15 cellular contexts compared by ENCODE assay signal in genomic region chr11:134215836-134216235, GRCh38. TPM values are rescaled to one million over a fixed set of nuclear protein-coding genes. Genes with fewer than 3 reads are reported as not detected.
DNase-seq lines count a peak whose midpoint lies in the region; ATAC-seq and TF ChIP-seq lines count a peak whose summit lies in the region.
"Had no signal": no experiment of that assay in that cellular context is flagged by ENCODE, and none has a peak within 500 bp of the region (broad histone marks: within the 10 kb centered on the region; RNA-seq: fewer than 3 reads in every experiment).

No MANE protein-coding gene starts in this region.

- H3K9me3 ChIP-seq in Loucy (ENCODE audit: insufficient read depth, low read depth, low read length), result no peaks in the 10 kb centered on the region
- H3K9me3 ChIP-seq: A549, BLaER1, Caco-2 had no signal

- H3K27ac ChIP-seq in dorsolateral prefrontal cortex, result peak overlapping the region in 30 of 59 donors; percentile 3 to 69 (median 38)
- H3K27ac ChIP-seq: A549, BLaER1, GM23248 had no signal

- H3K4me2 ChIP-seq in Loucy (ENCODE audit: low read depth, low read length, poor library complexity, severe bottlenecking), result peak overlapping the region; percentile 55
- H3K4me2 ChIP-seq: A549, BLaER1 had no signal

- peaks cover 54% of the 10 kb centered on the region for H3K4me1 ChIP-seq in Loucy (ENCODE audit: insufficient read depth, low read length, poor library complexity, severe bottlenecking)
- H3K4me1 ChIP-seq: A549, Caco-2 had no signal

- H3K4me3 ChIP-seq in Loucy (ENCODE audit: low read length, poor library complexity, severe bottlenecking) (peak overlapping the region; percentile 38), dorsolateral prefrontal cortex (peak overlapping the region in 22 of 59 donors; percentile 2 to 40 (median 22))
- H3K4me3 ChIP-seq: A549, BLaER1, GM23248 had no signal

- no peaks in the 10 kb centered on the region for H3K27me3 ChIP-seq in Loucy (ENCODE audit: insufficient read depth, low read length, poor library complexity, severe bottlenecking)
- H3K27me3 ChIP-seq in dorsolateral prefrontal cortex, result no peaks in the 10 kb centered on the region
- H3K27me3 ChIP-seq: BLaER1 had no signal

- intact Hi-C loops in dorsolateral prefrontal cortex (cut with DNase I), result no loop called here

- H3K79me2 ChIP-seq in Loucy (ENCODE audit: insufficient read depth, low read length), result peaks cover 96% of the 10 kb centered on the region

- peaks cover 40% of the 10 kb centered on the region for H4K20me1 ChIP-seq in Loucy (ENCODE audit: insufficient read depth, low read length, poor library complexity, severe bottlenecking)

- ATAC-seq in SK-N-SH treated with all-trans-retinoic acid at 6 μM for 48 hours (peak; percentile 43; the same call in 2 of the 3 replicates), HG03045 (IDR thresholded peaks at IDR 0.05; ENCODE audit: unreplicated experiment) (no peak), omental fat pad (ENCODE audit: low FRiP score) (no peak), GM18520 (IDR thresholded peaks at IDR 0.05; ENCODE audit: unreplicated experiment) (no peak), HG03457 (IDR thresholded peaks at IDR 0.05; ENCODE audit: unreplicated experiment) (no peak)
- ATAC-seq: A549 had no signal

- no peak overlapping the region for H2AFZ ChIP-seq in Loucy (ENCODE audit: low read length)
- H2AFZ ChIP-seq: GM23248 had no signal

- peak overlapping the region; percentile 30 for H3K9ac ChIP-seq in Loucy (ENCODE audit: low read depth, low read length, poor library complexity, severe bottlenecking)
- H3K9ac ChIP-seq: BLaER1, GM23248 had no signal

- TF ChIP-seq CTCF in Loucy (conservative IDR thresholded peaks at IDR 0.05; ENCODE audit: low read length) (no peak), dorsolateral prefrontal cortex (IDR thresholded peaks at IDR 0.05 in 54 of 56, conservative IDR thresholded peaks at IDR 0.05 in 2 of 56; ENCODE audit: low read depth in 1 of 56, partially characterized antibody in 56 of 56) (no peak), omental fat pad (IDR thresholded peaks at IDR 0.05) (no peak)

- H3K9me2 ChIP-seq in Loucy (replicated peaks; ENCODE audit: low read depth, low read length), result no peaks in the 10 kb centered on the region

- H3F3A ChIP-seq in Loucy (ENCODE audit: low read depth), result no peaks in the 10 kb centered on the region

- H3K36me3 ChIP-seq in Loucy (ENCODE audit: insufficient read depth, low read length), result peaks cover 27% of the 10 kb centered on the region; the same call in 1 of the 2 replicates

- no peak for DNase-seq in dorsolateral prefrontal cortex
- peak; percentile 27 for DNase-seq in putamen (ENCODE audit: low spot score)
- no peak for DNase-seq in omental fat pad (ENCODE audit: low spot score)
- DNase-seq: Caco-2; CD8-positive, alpha-beta memory T cell; GF-D8; GM23248; H7 had no signal

TF ChIP-seq in SK-N-SH treated with all-trans-retinoic acid at 6 μM for 48 hours, 23 proteins besides CTCF, POLR2A, EP300 and RAD21:
- TF ChIP-seq ARNTL (CRISPR knock-in tag; IDR thresholded peaks at IDR 0.05; ENCODE audit: borderline replicate concordance, low read depth) (no peak), ISL1 (CRISPR knock-in tag; IDR thresholded peaks at IDR 0.05) (no peak), CSDC2 (CRISPR knock-in tag; IDR thresholded peaks at IDR 0.05) (no peak), ZFP3 (CRISPR knock-in tag; IDR thresholded peaks at IDR 0.05) (no peak), CSRNP3 (CRISPR knock-in tag; IDR thresholded peaks at IDR 0.05) (no peak), ZFP30 (CRISPR knock-in tag; IDR thresholded peaks at IDR 0.05) (no peak), SNAI2 (CRISPR knock-in tag; IDR thresholded peaks at IDR 0.05) (no peak), ZNF70 (CRISPR knock-in tag; IDR thresholded peaks at IDR 0.05) (no peak), GLIS3 (CRISPR knock-in tag; IDR thresholded peaks at IDR 0.05) (no peak), PPARA (CRISPR knock-in tag; IDR thresholded peaks at IDR 0.05; ENCODE audit: borderline replicate concordance) (no peak), POU6F1 (CRISPR knock-in tag; IDR thresholded peaks at IDR 0.05; ENCODE audit: borderline replicate concordance, low read depth) (no peak), ZNF565 (CRISPR knock-in tag; conservative IDR thresholded peaks at IDR 0.05; ENCODE audit: low read depth) (no peak), RARB (CRISPR knock-in tag; IDR thresholded peaks at IDR 0.05) (no peak)

RNA-seq across cellular contexts. Expression of gene NCAPD3, which starts 7.9 kb away (rescaled TPM):
- total RNA-seq in dorsolateral prefrontal cortex, result 10 to 100 TPM; 13.4 to 32.0 (median 21.2) TPM
- 10 to 100 TPM; 10.4 to 14.3 (median 11.2) TPM for total RNA-seq in omental fat pad

RNA-seq across cellular contexts. Expression of gene VPS26B, which starts 8.6 kb away (rescaled TPM):
- total RNA-seq in dorsolateral prefrontal cortex, result 100 to 1,000 TPM in 20 of 120 experiments, 10 to 100 TPM in 100; 65.2 to 113 (median 90.6) TPM
- total RNA-seq in omental fat pad, result 10 to 100 TPM; 25.4 to 52.8 (median 37.0) TPM

RNA-seq across cellular contexts. Expression of gene THYN1, which starts 37.3 kb away (rescaled TPM):
- total RNA-seq in dorsolateral prefrontal cortex, result 100 to 1,000 TPM in 3 of 120 experiments, 10 to 100 TPM in 117; 37.8 to 102 (median 75.3) TPM
- total RNA-seq in omental fat pad, result 10 to 100 TPM; 26.9 to 76.5 (median 59.6) TPM

RNA-seq across cellular contexts. Expression of gene ACAD8, which starts 37.5 kb away (rescaled TPM):
- total RNA-seq in dorsolateral prefrontal cortex, result 10 to 100 TPM; 30.4 to 56.7 (median 43.4) TPM
- total RNA-seq in omental fat pad, result 10 to 100 TPM; 21.4 to 33.4 (median 28.2) TPM
